ENCODE assay signal across 21 cellular contexts in the genomic region with DNA sequence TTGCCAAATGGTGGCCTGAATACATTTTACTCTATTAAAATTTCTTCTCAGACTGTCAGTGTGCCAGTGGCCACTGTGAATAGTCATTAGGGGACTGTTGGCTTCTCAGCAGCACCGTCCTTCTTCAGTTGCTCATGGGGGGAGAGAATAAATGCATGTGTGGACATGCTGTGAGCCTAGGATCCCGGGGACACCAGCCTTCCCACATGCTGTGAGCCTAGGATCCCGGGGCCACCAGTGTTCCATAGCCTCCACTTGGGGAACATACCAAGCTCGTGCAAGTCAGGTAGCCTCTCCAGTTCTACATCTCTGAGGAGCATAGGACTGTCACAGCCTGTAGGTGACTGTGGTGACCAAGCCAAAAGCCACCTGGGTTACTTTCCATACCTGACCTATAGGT.
"Had no signal": no experiment of that assay in that cellular context is flagged by ENCODE, and none has a peak within 500 bp of the region (broad histone marks: within the 10 kb centered on the region; RNA-seq: fewer than 3 reads in every experiment).

No MANE protein-coding gene starts in this region.

- H3K9me3 ChIP-seq: esophagus squamous epithelium, left ventricle myocardium inferior, lower lobe of right lung, psoas muscle, right lobe of liver, testis, tibial nerve, upper lobe of right lung, vagina had no signal

- H3K4me1 ChIP-seq: esophagus squamous epithelium, lower lobe of right lung, parathyroid adenoma, psoas muscle, right lobe of liver, testis, upper lobe of right lung, vagina had no signal

- DNase-seq: esophagus squamous epithelium; foreskin fibroblast; immature natural killer cell; left ventricle myocardium inferior; lower lobe of right lung; occipital lobe; psoas muscle; retina; right lobe of liver; stimulated activated CD4-positive, alpha-beta T cell treated with anti-CD3 and anti-CD28 coated beads, Interleukin-12 subunit alpha, Interleukin-12 subunit beta, amount 100 ng/mL, for 4 hours; stimulated activated naive CD8-positive, alpha-beta T cell treated with anti-CD3 and anti-CD28 coated beads, Interleukin-15, Interleukin-2, amounts not matched to agents 100 U/mL and 50 U/mL, for 24 hours; testis; upper lobe of right lung had no signal

- H3K4me3 ChIP-seq: esophagus squamous epithelium, left ventricle myocardium inferior, lower lobe of right lung, psoas muscle, right lobe of liver, skin epidermis, testis, tibial nerve, upper lobe of right lung, vagina had no signal

- H3K27me3 ChIP-seq: esophagus squamous epithelium, right lobe of liver, testis, tibial nerve, upper lobe of right lung, vagina had no signal

- H3K4me1 Mint-ChIP-seq: mesothelial cell of epicardium had no signal

- H3K27ac ChIP-seq: esophagus squamous epithelium, left ventricle myocardium inferior, lower lobe of right lung, parathyroid adenoma, psoas muscle, right lobe of liver, skin epidermis, testis, tibial nerve, upper lobe of right lung, vagina had no signal

- ATAC-seq: lower lobe of right lung; natural killer cell treated with Interleukin-12 subunit alpha and Interleukin-12 subunit beta and Interleukin-15 and Interleukin-18, amount 100 ng/mL, for 72 hours; psoas muscle; right lobe of liver; stimulated activated naive CD8-positive, alpha-beta T cell treated with anti-CD3 and anti-CD28 coated beads, Interleukin-15, Interleukin-2, amounts not matched to agents 100 U/mL and 50 U/mL, for 24 hours; upper lobe of right lung had no signal

- H3K27me3 Mint-ChIP-seq: dendritic cell treated with granulocyte-macrophage colony-stimulating factor and Interleukin-4, amounts not matched to agents 40 ng/mL and 50 ng/mL, for 4 days; memory B cell; natural killer cell treated with Interleukin-12 subunit alpha and Interleukin-12 subunit beta and Interleukin-15 and Interleukin-18, amount 100 ng/mL, for 72 hours had no signal

- H3K27ac Mint-ChIP-seq: dendritic cell treated with granulocyte-macrophage colony-stimulating factor and Interleukin-4, amounts not matched to agents 40 ng/mL and 50 ng/mL, for 4 days; mesothelial cell of epicardium had no signal

- H3K9me3 Mint-ChIP-seq: dendritic cell treated with granulocyte-macrophage colony-stimulating factor and Interleukin-4, amounts not matched to agents 40 ng/mL and 50 ng/mL, for 4 days; immature natural killer cell; memory B cell; mesothelial cell of epicardium; natural killer cell treated with Interleukin-12 subunit alpha and Interleukin-12 subunit beta and Interleukin-15 and Interleukin-18, amount 100 ng/mL, for 72 hours had no signal

- H3K4me3 Mint-ChIP-seq: dendritic cell treated with granulocyte-macrophage colony-stimulating factor and Interleukin-4, amounts not matched to agents 40 ng/mL and 50 ng/mL, for 4 days; immature natural killer cell; memory B cell; mesothelial cell of epicardium; natural killer cell treated with Interleukin-12 subunit alpha and Interleukin-12 subunit beta and Interleukin-15 and Interleukin-18, amount 100 ng/mL, for 72 hours had no signal
